12 cellular contexts compared by ENCODE assay signal in genomic region chr2:194602750-194603149, GRCh38.
"Had no signal": no experiment of that assay in that cellular context is flagged by ENCODE, and none has a peak within 500 bp of the region (broad histone marks: within the 10 kb centered on the region; RNA-seq: fewer than 3 reads in every experiment).

No MANE protein-coding gene starts in this region.

- FAIRE-seq: islet of Langerhans, pancreas had no signal

- DNase-seq: activated CD4-positive, alpha-beta memory T cell treated with anti-CD3 and anti-CD28 coated beads, Interleukin-2, amount 10 ng/mL, durations not matched to agents 7 days and 5 days; activated effector memory CD4-positive, alpha-beta T cell treated with anti-CD3 and anti-CD28 coated beads, Interleukin-2, amount 50 U/mL, for 16 hours; activated T-cell treated with anti-CD3 and anti-CD28 coated beads, Interleukin-2, amount 50 U/mL, for 4 hours; dorsolateral prefrontal cortex; mammary epithelial cell; naive thymus-derived CD8-positive, alpha-beta T cell; pancreas; stimulated activated CD4-positive, alpha-beta T cell treated with anti-CD3 and anti-CD28 coated beads, Interleukin-12 subunit alpha, Interleukin-12 subunit beta, amount 100 ng/mL, for 4 hours; stimulated activated CD4-positive, alpha-beta T cell treated with anti-CD3 and anti-CD28 coated beads, Interleukin-2, amount 100 ng/mL, for 24 hours; WERI-Rb-1 had no signal

- H3K27ac ChIP-seq: dorsolateral prefrontal cortex, left lung, pancreas, WERI-Rb-1 had no signal
